In genomic region chr7:16421333-16422099, GRCh38 we compare ENCODE assay signal across 1 cellular context.
A peak's percentile ranks its signal among the peaks of the same experiment; 100 is the strongest.
TF ChIP-seq lines count a peak whose summit lies in the region.

Gene CRPPA (minus strand): TSS chr7:16421538. CDS start chr7:16421322, 216 bp downstream.

TF ChIP-seq in K562, 482 proteins besides CTCF, POLR2A, EP300 and RAD21 (continued from another document and continues in another):
- TF ChIP-seq, protein P1, sequence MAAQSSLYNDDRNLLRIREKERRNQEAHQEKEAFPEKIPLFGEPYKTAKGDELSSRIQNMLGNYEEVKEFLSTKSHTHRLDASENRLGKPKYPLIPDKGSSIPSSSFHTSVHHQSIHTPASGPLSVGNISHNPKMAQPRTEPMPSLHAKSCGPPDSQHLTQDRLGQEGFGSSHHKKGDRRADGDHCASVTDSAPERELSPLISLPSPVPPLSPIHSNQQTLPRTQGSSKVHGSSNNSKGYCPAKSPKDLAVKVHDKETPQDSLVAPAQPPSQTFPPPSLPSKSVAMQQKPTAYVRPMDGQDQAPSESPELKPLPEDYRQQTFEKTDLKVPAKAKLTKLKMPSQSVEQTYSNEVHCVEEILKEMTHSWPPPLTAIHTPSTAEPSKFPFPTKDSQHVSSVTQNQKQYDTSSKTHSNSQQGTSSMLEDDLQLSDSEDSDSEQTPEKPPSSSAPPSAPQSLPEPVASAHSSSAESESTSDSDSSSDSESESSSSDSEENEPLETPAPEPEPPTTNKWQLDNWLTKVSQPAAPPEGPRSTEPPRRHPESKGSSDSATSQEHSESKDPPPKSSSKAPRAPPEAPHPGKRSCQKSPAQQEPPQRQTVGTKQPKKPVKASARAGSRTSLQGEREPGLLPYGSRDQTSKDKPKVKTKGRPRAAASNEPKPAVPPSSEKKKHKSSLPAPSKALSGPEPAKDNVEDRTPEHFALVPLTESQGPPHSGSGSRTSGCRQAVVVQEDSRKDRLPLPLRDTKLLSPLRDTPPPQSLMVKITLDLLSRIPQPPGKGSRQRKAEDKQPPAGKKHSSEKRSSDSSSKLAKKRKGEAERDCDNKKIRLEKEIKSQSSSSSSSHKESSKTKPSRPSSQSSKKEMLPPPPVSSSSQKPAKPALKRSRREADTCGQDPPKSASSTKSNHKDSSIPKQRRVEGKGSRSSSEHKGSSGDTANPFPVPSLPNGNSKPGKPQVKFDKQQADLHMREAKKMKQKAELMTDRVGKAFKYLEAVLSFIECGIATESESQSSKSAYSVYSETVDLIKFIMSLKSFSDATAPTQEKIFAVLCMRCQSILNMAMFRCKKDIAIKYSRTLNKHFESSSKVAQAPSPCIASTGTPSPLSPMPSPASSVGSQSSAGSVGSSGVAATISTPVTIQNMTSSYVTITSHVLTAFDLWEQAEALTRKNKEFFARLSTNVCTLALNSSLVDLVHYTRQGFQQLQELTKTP (IDR thresholded peaks at IDR 0.05; ENCODE audit: low read depth in 1 of 2, partially characterized antibody in 2 of 2): peak in 1 of 2 experiments; percentile 59
- TF ChIP-seq, protein P2, sequence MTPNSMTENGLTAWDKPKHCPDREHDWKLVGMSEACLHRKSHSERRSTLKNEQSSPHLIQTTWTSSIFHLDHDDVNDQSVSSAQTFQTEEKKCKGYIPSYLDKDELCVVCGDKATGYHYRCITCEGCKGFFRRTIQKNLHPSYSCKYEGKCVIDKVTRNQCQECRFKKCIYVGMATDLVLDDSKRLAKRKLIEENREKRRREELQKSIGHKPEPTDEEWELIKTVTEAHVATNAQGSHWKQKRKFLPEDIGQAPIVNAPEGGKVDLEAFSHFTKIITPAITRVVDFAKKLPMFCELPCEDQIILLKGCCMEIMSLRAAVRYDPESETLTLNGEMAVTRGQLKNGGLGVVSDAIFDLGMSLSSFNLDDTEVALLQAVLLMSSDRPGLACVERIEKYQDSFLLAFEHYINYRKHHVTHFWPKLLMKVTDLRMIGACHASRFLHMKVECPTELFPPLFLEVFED (CRISPR knock-in tag; conservative IDR thresholded peaks at IDR 0.05): no peak
- TF ChIP-seq NFATC3 (IDR thresholded peaks at IDR 0.05) (no peak), CBFA2T2 (conservative IDR thresholded peaks at IDR 0.05) (peak; percentile 56), BACH1 (tag; IDR thresholded peaks at IDR 0.05) (no peak; the same call in 1 of the 2 replicates), ZFX (CRISPR knock-in tag; IDR thresholded peaks at IDR 0.05) (peak; percentile 58), MCM5 (IDR thresholded peaks at IDR 0.05; ENCODE audit: low read depth) (no peak), MECOM (CRISPR knock-in tag; IDR thresholded peaks at IDR 0.05) (no peak), ETS2 (tag; IDR thresholded peaks at IDR 0.05; ENCODE audit: borderline replicate concordance, poor library complexity, severe bottlenecking) (no peak), KHSRP (IDR thresholded peaks at IDR 0.05) (no peak), RAD51 (IDR thresholded peaks at IDR 0.05; ENCODE audit: borderline replicate concordance, low read depth) (no peak), ZBTB8A (IDR thresholded peaks at IDR 0.05; ENCODE audit: partially characterized antibody) (no peak), RHOXF2B (CRISPR knock-in tag; conservative IDR thresholded peaks at IDR 0.05) (no peak), E2F8 (IDR thresholded peaks at IDR 0.05; ENCODE audit: low read depth, partially characterized antibody) (no peak), CHD1 (IDR thresholded peaks at IDR 0.05; ENCODE audit: low read length) (no peak), ZNF398 (CRISPR knock-in tag; IDR thresholded peaks at IDR 0.05) (no peak), MAFK (IDR thresholded peaks at IDR 0.05; ENCODE audit: low read length) (peak; percentile 36; the same call in 1 of the 2 replicates), NR3C1 (CRISPR knock-in tag; IDR thresholded peaks at IDR 0.05) (no peak), TEAD2 (tag; IDR thresholded peaks at IDR 0.05) (no peak), ZNF3 (CRISPR knock-in tag; IDR thresholded peaks at IDR 0.05) (no peak), ZNF584 (CRISPR knock-in tag; IDR thresholded peaks at IDR 0.05; ENCODE audit: low read depth) (peak; percentile 67; the same call in 1 of the 2 replicates), ETV6 (IDR thresholded peaks at IDR 0.05; ENCODE audit: borderline replicate concordance in 1 of 2, low read depth in 2 of 2, low read length in 1 of 2) (no peak), ETV6 (CRISPR knock-in tag; IDR thresholded peaks at IDR 0.05; ENCODE audit: borderline replicate concordance) (no peak), FUS (optimal IDR thresholded peaks at IDR 0.05; ENCODE audit: low read depth, low read length) (no peak), DPF2 (IDR thresholded peaks at IDR 0.05) (peak; percentile 12; the same call in 1 of the 2 replicates), HOMEZ (CRISPR knock-in tag; IDR thresholded peaks at IDR 0.05) (no peak), TCF3 (CRISPR knock-in tag; IDR thresholded peaks at IDR 0.05) (peak; percentile 71), CLOCK (CRISPR knock-in tag; IDR thresholded peaks at IDR 0.05; ENCODE audit: borderline replicate concordance) (no peak), L3MBTL2 (IDR thresholded peaks at IDR 0.05) (peak; percentile 32; the same call in 1 of the 2 replicates), PREB (CRISPR knock-in tag; IDR thresholded peaks at IDR 0.05) (0 out of 2 replicates have a peak, but pooled peaks have one; percentile 53), DACH1 (IDR thresholded peaks at IDR 0.05; ENCODE audit: partially characterized antibody) (peak; percentile 40), ZNF551 (CRISPR knock-in tag; IDR thresholded peaks at IDR 0.05) (no peak), ZNF766 (CRISPR knock-in tag; conservative IDR thresholded peaks at IDR 0.05) (no peak; the same call in 1 of the 2 replicates), MTA3 (IDR thresholded peaks at IDR 0.05; ENCODE audit: borderline replicate concordance) (0 out of 2 replicates have a peak, but pooled peaks have one; percentile 17)
- TF ChIP-seq, protein P3, sequence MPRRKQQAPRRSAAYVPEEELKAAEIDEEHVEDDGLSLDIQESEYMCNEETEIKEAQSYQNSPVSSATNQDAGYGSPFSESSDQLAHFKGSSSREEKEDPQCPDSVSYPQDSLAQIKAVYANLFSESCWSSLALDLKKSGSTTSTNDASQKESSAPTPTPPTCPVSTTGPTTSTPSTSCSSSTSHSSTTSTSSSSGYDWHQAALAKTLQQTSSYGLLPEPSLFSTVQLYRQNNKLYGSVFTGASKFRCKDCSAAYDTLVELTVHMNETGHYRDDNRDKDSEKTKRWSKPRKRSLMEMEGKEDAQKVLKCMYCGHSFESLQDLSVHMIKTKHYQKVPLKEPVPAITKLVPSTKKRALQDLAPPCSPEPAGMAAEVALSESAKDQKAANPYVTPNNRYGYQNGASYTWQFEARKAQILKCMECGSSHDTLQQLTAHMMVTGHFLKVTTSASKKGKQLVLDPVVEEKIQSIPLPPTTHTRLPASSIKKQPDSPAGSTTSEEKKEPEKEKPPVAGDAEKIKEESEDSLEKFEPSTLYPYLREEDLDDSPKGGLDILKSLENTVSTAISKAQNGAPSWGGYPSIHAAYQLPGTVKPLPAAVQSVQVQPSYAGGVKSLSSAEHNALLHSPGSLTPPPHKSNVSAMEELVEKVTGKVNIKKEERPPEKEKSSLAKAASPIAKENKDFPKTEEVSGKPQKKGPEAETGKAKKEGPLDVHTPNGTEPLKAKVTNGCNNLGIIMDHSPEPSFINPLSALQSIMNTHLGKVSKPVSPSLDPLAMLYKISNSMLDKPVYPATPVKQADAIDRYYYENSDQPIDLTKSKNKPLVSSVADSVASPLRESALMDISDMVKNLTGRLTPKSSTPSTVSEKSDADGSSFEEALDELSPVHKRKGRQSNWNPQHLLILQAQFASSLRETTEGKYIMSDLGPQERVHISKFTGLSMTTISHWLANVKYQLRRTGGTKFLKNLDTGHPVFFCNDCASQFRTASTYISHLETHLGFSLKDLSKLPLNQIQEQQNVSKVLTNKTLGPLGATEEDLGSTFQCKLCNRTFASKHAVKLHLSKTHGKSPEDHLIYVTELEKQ (CRISPR knock-in tag; IDR thresholded peaks at IDR 0.05): no peak
- TF ChIP-seq, protein P4, sequence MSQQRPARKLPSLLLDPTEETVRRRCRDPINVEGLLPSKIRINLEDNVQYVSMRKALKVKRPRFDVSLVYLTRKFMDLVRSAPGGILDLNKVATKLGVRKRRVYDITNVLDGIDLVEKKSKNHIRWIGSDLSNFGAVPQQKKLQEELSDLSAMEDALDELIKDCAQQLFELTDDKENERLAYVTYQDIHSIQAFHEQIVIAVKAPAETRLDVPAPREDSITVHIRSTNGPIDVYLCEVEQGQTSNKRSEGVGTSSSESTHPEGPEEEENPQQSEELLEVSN (IDR thresholded peaks at IDR 0.05; ENCODE audit: borderline replicate concordance in 1 of 2, extremely low read depth in 1 of 2, insufficient read depth in 1 of 2, insufficient read length in 1 of 2, low read depth in 1 of 2, low read length in 1 of 2, poor library complexity in 1 of 2, severe bottlenecking in 1 of 2): peak; percentile 8 to 52
- TF ChIP-seq, protein P5, sequence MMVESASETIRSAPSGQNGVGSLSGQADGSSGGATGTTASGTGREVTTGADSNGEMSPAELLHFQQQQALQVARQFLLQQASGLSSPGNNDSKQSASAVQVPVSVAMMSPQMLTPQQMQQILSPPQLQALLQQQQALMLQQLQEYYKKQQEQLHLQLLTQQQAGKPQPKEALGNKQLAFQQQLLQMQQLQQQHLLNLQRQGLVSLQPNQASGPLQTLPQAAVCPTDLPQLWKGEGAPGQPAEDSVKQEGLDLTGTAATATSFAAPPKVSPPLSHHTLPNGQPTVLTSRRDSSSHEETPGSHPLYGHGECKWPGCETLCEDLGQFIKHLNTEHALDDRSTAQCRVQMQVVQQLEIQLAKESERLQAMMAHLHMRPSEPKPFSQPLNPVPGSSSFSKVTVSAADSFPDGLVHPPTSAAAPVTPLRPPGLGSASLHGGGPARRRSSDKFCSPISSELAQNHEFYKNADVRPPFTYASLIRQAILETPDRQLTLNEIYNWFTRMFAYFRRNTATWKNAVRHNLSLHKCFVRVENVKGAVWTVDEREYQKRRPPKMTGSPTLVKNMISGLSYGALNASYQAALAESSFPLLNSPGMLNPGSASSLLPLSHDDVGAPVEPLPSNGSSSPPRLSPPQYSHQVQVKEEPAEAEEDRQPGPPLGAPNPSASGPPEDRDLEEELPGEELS (CRISPR knock-in tag; IDR thresholded peaks at IDR 0.05; ENCODE audit: borderline replicate concordance): no peak
